8 cellular contexts compared by ENCODE assay signal in the genomic region with DNA sequence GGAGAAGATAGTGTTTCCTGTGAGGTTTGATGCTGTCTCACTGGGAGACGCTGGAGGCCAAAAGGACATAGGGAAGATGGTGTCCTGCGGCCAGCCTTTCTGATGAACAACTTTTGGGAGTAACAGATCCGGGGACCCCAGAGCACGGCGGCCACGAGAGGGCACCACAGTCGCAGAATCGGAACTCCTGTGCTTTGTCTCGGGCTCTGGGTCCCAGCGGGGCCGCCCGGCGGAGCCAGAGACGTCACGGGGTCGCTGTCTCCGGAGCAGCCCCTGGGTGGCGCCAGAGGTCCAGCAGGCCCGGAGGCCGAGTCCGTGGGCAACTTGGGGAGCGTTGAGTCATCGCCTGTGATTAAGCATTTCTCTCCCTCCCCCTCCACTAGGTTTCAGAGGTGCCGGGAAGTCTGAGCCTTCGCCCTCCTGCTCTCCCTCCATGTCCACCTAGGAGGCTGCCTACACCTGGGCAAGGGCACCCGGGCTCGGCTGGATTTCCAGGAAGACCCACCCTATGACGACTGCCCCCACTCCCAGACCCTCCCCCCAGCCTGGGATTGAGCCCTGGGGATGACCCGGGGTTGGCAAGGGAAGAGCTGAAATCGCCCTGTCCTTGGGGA. TPM values are rescaled to one million over a fixed set of nuclear protein-coding genes. Genes with fewer than 3 reads are reported as not detected.
A peak's percentile ranks its signal among the peaks of the same experiment; 100 is the strongest.
DNase-seq lines count a peak whose midpoint lies in the region; ATAC-seq and TF ChIP-seq lines count a peak whose summit lies in the region.

No MANE protein-coding gene starts in this region.

- H3K9ac ChIP-seq in GM23248 (peak overlapping the region; percentile 79), fibroblast of lung (ENCODE audit: insufficient read depth, low read length) (no peak overlapping the region)

- H3K27ac Mint-ChIP-seq in natural killer cell: peak overlapping the region; percentile 75 to 88

- peaks cover 29% of the 10 kb centered on the region for H3K4me1 ChIP-seq in DOHH2 (ENCODE audit: control insufficient read depth, low read length)
- H3K4me1 ChIP-seq in GM23248 (ENCODE audit: insufficient read depth): peaks cover 21% of the 10 kb centered on the region
- peaks cover 14% of the 10 kb centered on the region for H3K4me1 ChIP-seq in fibroblast of lung (ENCODE audit: control insufficient read depth, extremely low read depth, insufficient read depth, low read length)

- intact Hi-C loops in natural killer cell (cut with micrococcal nuclease): loop anchor here (1.0 to 10.0 kb wide), 11 partner anchors 75 to 595 kb away; partner anchors contain the start of genes ASF1B, DCAF15 and PTGER1

- H3K9me3 ChIP-seq in DOHH2 (ENCODE audit: control insufficient read depth, insufficient read depth, low read length) (no peaks in the 10 kb centered on the region), GM23248 (ENCODE audit: low read depth) (no peaks in the 10 kb centered on the region), fibroblast of lung (ENCODE audit: control insufficient read depth, insufficient read depth, low read depth, low read length) (no peaks in the 10 kb centered on the region)

- no peaks in the 10 kb centered on the region for H3K36me3 Mint-ChIP-seq in natural killer cell

- peak overlapping the region; percentile 39 for H3K4me3 ChIP-seq in DOHH2 (ENCODE audit: low read length)
- H3K4me3 ChIP-seq in GM23248: peak overlapping the region; percentile 56
- H3K4me3 ChIP-seq in fibroblast of lung (replicated peaks in 1 of 4; ENCODE audit: control extremely low read depth in 1 of 4, insufficient read depth in 1 of 4, low read depth in 3 of 4, low read length in 4 of 4): peak overlapping the region in 1 of 4 experiments; percentile 27

- H3K4me2 ChIP-seq in DOHH2 (ENCODE audit: low read length) (peak overlapping the region; percentile 57), GM23248 (ENCODE audit: unreplicated experiment) (peak overlapping the region; percentile 80), fibroblast of lung (ENCODE audit: extremely low read depth, insufficient read depth, low read length) (peak overlapping the region; percentile 56)

- H3K9me2 ChIP-seq in DOHH2 (replicated peaks; ENCODE audit: control insufficient read depth, low read length): no peaks in the 10 kb centered on the region
- H3K9me2 ChIP-seq in GM23248 (ENCODE audit: insufficient read depth): no peaks in the 10 kb centered on the region

- H2AFZ ChIP-seq in GM23248 (peak overlapping the region; percentile 80), fibroblast of lung (ENCODE audit: low read length) (peak overlapping the region; percentile 34)

- peak overlapping the region; percentile 77 for H3K4me3 Mint-ChIP-seq in natural killer cell

- in situ Hi-C loops in GM23248 (cut with MboI): loop anchor here (10.0 to 25.0 kb wide), 3 partner anchors 165 to 457 kb away; partner anchors contain the start of gene MISP3

- ATAC-seq in natural killer cell: peak; percentile 93 to 100 (median 98)

- TF ChIP-seq CTCF in DOHH2 (IDR thresholded peaks at IDR 0.05; ENCODE audit: low read depth, low read length, poor library complexity, severe bottlenecking) (peak; percentile 99), fibroblast of lung (conservative IDR thresholded peaks at IDR 0.05 in 1 of 2, IDR thresholded peaks at IDR 0.05 in 1 of 2; ENCODE audit: low read depth in 1 of 2, low read length in 2 of 2) (peak; percentile 88 to 93), natural killer cell (IDR thresholded peaks at IDR 0.05) (peak; percentile 98)

- DNase-seq in GM23248 (peak; percentile 100), LHCN-M2 (ENCODE audit: low read depth) (peak; percentile 93), RKO (ENCODE audit: low spot score) (peak; percentile 97), fibroblast of lung (ENCODE audit: low read depth in 2 of 2) (peak; percentile 89 to 93), natural killer cell (peak; percentile 100)
- DNase-seq in activated T-helper 1 cell treated with anti-CD3 and anti-CD28 coated beads, Interleukin-2, amount 50 U/mL, for 16 hours (ENCODE audit: low read depth in 1 of 2, low spot score in 1 of 2): peak; percentile 96 to 98
- DNase-seq in stimulated activated naive CD4-positive, alpha-beta T cell (lab: John Stamatoyannopoulos, UW): peak; percentile 85 to 95 (median 92)

- no peaks in the 10 kb centered on the region for H3K27me3 Mint-ChIP-seq in natural killer cell (ENCODE audit: low read depth in 2 of 2)

- H4K20me1 ChIP-seq in DOHH2 (ENCODE audit: control insufficient read depth, insufficient read depth, low read depth, low read length) (no peaks in the 10 kb centered on the region), GM23248 (ENCODE audit: insufficient read depth) (no peaks in the 10 kb centered on the region), fibroblast of lung (ENCODE audit: control insufficient read depth, extremely low read depth, insufficient read depth, low read length) (no peaks in the 10 kb centered on the region)

- H3K36me3 ChIP-seq in DOHH2 (ENCODE audit: control insufficient read depth, low read length) (no peaks in the 10 kb centered on the region), GM23248 (ENCODE audit: low read depth) (no peaks in the 10 kb centered on the region), fibroblast of lung (ENCODE audit: control insufficient read depth, insufficient read depth, low read length) (no peaks in the 10 kb centered on the region)

- H3F3A ChIP-seq in DOHH2 (ENCODE audit: control insufficient read depth, insufficient read depth) (no peaks in the 10 kb centered on the region; the same call in 1 of the 2 replicates), GM23248 (ENCODE audit: insufficient read depth) (no peaks in the 10 kb centered on the region)

- H3K27ac ChIP-seq in DOHH2 (ENCODE audit: low read depth, low read length) (no peak overlapping the region), GM23248 (peak overlapping the region; percentile 82), fibroblast of lung (ENCODE audit: insufficient read depth, low read length) (peak overlapping the region; percentile 74)

- WGBS in GM23248 (ENCODE audit: low coverage in 1 of 2, low lambda C conversion rate in 2 of 2, missing lambda C conversion rate in 2 of 2), 2 experiments: 1 to 2% methylated on average over 27 to 28 of the region's 30 CpGs

- H3K9me3 Mint-ChIP-seq in natural killer cell: no peaks in the 10 kb centered on the region

- peaks cover 18 to 45% of the 10 kb centered on the region in 2 donors for H3K4me1 Mint-ChIP-seq in natural killer cell

- H3K79me2 ChIP-seq in DOHH2 (ENCODE audit: control insufficient read depth, low read length) (no peaks in the 10 kb centered on the region), GM23248 (ENCODE audit: insufficient read depth) (no peaks in the 10 kb centered on the region), fibroblast of lung (ENCODE audit: control insufficient read depth, insufficient read depth, low read length) (no peaks in the 10 kb centered on the region)

- H3K27me3 ChIP-seq in DOHH2 (ENCODE audit: control insufficient read depth, low read length) (0 out of 2 replicates have a peak, but pooled peaks cover 4% of the 10 kb centered on the region), GM23248 (replicated peaks; ENCODE audit: insufficient read depth) (no peaks in the 10 kb centered on the region), fibroblast of lung (ENCODE audit: control insufficient read depth, insufficient read depth, low read length) (no peaks in the 10 kb centered on the region)

RNA-seq across cellular contexts. Expression of gene NANOS3, which starts 3.2 kb away (rescaled TPM):
- not detected in 2 replicates for total RNA-seq in GM23248 (2014; rRNA removed; shearing (Covaris generic))
- polyA plus RNA-seq in GM23248 (2016; fragmentation: Nextera tagmentation; extraction: Ambion mirVana) (2.7 TPM in 2 replicates), fibroblast of lung (not detected in 2 replicates)
- total RNA-seq in LHCN-M2 (2014; rRNA removed) (not detected in 2 replicates), fibroblast of lung (not detected in 2 replicates), natural killer cell (1 to 10 TPM; 2.6 to 6.3 (median 3.0) TPM)
- polyA plus RNA-seq in LHCN-M2 (2012): 1.3 TPM
- polyA plus RNA-seq in fibroblast of lung (2012): 0.83 and 1.5 TPM in 2 replicates
- not detected in 2 replicates for polyA minus RNA-seq in fibroblast of lung (ENCODE audit: low replicate concordance)

RNA-seq across cellular contexts. Expression of gene BRME1, which starts 25.8 kb away (rescaled TPM):
- 0.11 TPM in 1 of 2 replicates, not detected in the other for total RNA-seq in GM23248 (2014; rRNA removed; shearing (Covaris generic))
- 0.63 and 2.1 TPM in 2 replicates for polyA plus RNA-seq in GM23248 (2016; fragmentation: Nextera tagmentation; extraction: Ambion mirVana)
- 1.1 and 1.7 TPM in 2 replicates for total RNA-seq in LHCN-M2 (2014; rRNA removed)
- 0.73 TPM for polyA plus RNA-seq in LHCN-M2 (2012)
- total RNA-seq in fibroblast of lung: 0.51 and 0.83 TPM in 2 replicates
- 0.23 and 0.29 TPM in 2 replicates for polyA plus RNA-seq in fibroblast of lung
- polyA plus RNA-seq in fibroblast of lung (2012): 0.26 and 0.40 TPM in 2 replicates
- polyA minus RNA-seq in fibroblast of lung (ENCODE audit: low replicate concordance): 0.20 TPM in 1 of 2 replicates, not detected in the other
- 1 to 10 TPM; 3.8 to 7.7 (median 4.0) TPM for total RNA-seq in natural killer cell

RNA-seq across cellular contexts. Expression of gene CC2D1A, which starts 25.8 kb away (rescaled TPM):
- 20.6 and 22.8 TPM in 2 replicates for total RNA-seq in GM23248 (2014; rRNA removed; shearing (Covaris generic))
- 15.8 and 16.9 TPM in 2 replicates for polyA plus RNA-seq in GM23248 (2016; fragmentation: Nextera tagmentation; extraction: Ambion mirVana)
- total RNA-seq in LHCN-M2 (2014; rRNA removed): 19.2 and 21.0 TPM in 2 replicates
- 12.6 TPM for polyA plus RNA-seq in LHCN-M2 (2012)
- total RNA-seq in fibroblast of lung: 5.1 and 10.6 TPM in 2 replicates
- 7.0 and 9.3 TPM in 2 replicates for polyA plus RNA-seq in fibroblast of lung
- polyA plus RNA-seq in fibroblast of lung (2012): 14.2 and 16.7 TPM in 2 replicates
- polyA minus RNA-seq in fibroblast of lung (ENCODE audit: low replicate concordance): 15.3 and 30.0 TPM in 2 replicates
- 10 to 100 TPM; 42.8 to 49.3 (median 48.4) TPM for total RNA-seq in natural killer cell

RNA-seq across cellular contexts. Expression of gene PODNL1, which starts 58.1 kb away (rescaled TPM):
- 6.2 and 9.2 TPM in 2 replicates for total RNA-seq in GM23248 (2014; rRNA removed; shearing (Covaris generic))
- 36.8 and 45.3 TPM in 2 replicates for polyA plus RNA-seq in GM23248 (2016; fragmentation: Nextera tagmentation; extraction: Ambion mirVana)
- 2.1 and 5.2 TPM in 2 replicates for total RNA-seq in LHCN-M2 (2014; rRNA removed)
- 11.7 TPM for polyA plus RNA-seq in LHCN-M2 (2012)
- total RNA-seq in fibroblast of lung: 1.0 and 2.1 TPM in 2 replicates
- polyA plus RNA-seq in fibroblast of lung: 3.5 and 6.9 TPM in 2 replicates
- 6.4 and 13.3 TPM in 2 replicates for polyA plus RNA-seq in fibroblast of lung (2012)
- 1.3 and 10.2 TPM in 2 replicates for polyA minus RNA-seq in fibroblast of lung (ENCODE audit: low replicate concordance)
- total RNA-seq in natural killer cell: under 1 TPM in 1 of 3 donors, not detected in 2; 0.61 TPM
